14 cellular contexts compared by ENCODE assay signal in the genomic region with DNA sequence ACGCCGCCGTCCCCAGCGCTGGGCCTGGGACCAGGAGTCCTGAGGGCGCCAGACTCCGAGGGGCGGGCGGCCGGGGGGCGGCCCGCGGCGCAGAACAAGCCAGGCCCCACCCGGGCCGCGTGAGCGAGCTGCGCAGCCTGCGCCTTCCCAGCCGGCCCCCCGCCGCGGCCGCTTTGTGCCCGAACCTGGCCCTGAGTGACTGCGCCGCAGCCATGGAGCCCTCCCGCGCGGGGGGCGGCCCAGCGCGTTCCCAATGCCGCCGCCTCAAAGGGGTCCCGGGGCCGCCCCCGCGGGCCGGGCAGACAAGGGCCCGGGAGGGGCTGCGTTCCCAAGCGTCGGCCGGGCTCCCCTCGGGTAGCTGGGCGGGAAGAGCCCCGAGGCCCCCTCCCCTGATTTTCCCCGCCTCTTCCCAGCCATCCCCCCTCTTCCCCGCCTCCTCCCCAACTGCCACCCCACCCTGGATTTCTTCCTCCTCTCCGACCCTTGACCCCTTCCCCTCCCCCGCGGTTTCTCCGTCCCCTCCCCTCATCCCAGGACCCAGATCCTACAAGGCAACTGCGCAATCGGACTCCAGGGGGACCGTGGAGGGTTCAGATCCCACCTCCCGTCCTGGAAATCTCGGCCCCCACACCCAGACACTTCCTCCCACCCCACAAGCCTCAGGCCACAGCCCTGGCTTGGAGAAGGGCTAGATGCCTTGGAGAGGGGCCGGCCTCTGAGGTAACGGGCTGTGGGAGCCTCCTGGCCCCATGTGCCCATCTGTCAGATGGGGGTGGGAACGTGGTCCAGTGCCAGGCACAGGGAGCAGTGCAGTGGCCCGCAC. TPM values are rescaled to one million over a fixed set of nuclear protein-coding genes. Genes with fewer than 3 reads are reported as not detected.
A peak's percentile ranks its signal among the peaks of the same experiment; 100 is the strongest.
DNase-seq lines count a peak whose midpoint lies in the region; ATAC-seq and TF ChIP-seq lines count a peak whose summit lies in the region.
"Had no signal": no experiment of that assay in that cellular context is flagged by ENCODE, and none has a peak within 500 bp of the region (broad histone marks: within the 10 kb centered on the region; RNA-seq: fewer than 3 reads in every experiment).

No MANE protein-coding gene starts in this region.

- H3K9me2 ChIP-seq in GM23338 (ENCODE audit: insufficient read depth) = no peaks in the 10 kb centered on the region

- peaks cover 63% of the 10 kb centered on the region for H3K4me1 ChIP-seq in GM23338 (ENCODE audit: insufficient read depth)
- H3K4me1 ChIP-seq in iPS DF 6.9 (ENCODE audit: control insufficient read depth, insufficient read depth, low read length) = peaks cover 26% of the 10 kb centered on the region
- H3K4me1 ChIP-seq in rectal smooth muscle tissue (ENCODE audit: control insufficient read depth, insufficient read depth, low read length) = peaks cover 23% of the 10 kb centered on the region

- H3K4me1 Mint-ChIP-seq in GM23338 = peaks cover 79% of the 10 kb centered on the region

- H3K27ac ChIP-seq in GM23338 (ENCODE audit: low read depth) (no peak overlapping the region), brain microvascular endothelial cell (no peak overlapping the region), iPS DF 6.9 (ENCODE audit: low read length) (no peak overlapping the region), rectal smooth muscle tissue (ENCODE audit: low read depth, low read length) (no peak overlapping the region)
- H3K27ac ChIP-seq: C4-2B, SJCRH30, WERI-Rb-1 had no signal

- peaks cover 82% of the 10 kb centered on the region for H3K79me2 ChIP-seq in GM23338 (replicated peaks; ENCODE audit: insufficient read depth)

- H3K27me3 ChIP-seq in GM23338 (ENCODE audit: insufficient read depth) (no peaks in the 10 kb centered on the region), brain microvascular endothelial cell (replicated peaks) (peaks cover 3% of the 10 kb centered on the region), iPS DF 6.9 (ENCODE audit: control insufficient read depth, insufficient read depth, low read length) (no peaks in the 10 kb centered on the region), rectal smooth muscle tissue (ENCODE audit: control insufficient read depth, insufficient read depth, low read length) (no peaks in the 10 kb centered on the region)
- H3K27me3 ChIP-seq: SJCRH30 had no signal

- H3F3A ChIP-seq in GM23338 (replicated peaks; ENCODE audit: low read depth) = peaks cover 5% of the 10 kb centered on the region; the same call in 1 of the 2 replicates

- H3K9me3 ChIP-seq in iPS DF 6.9 (ENCODE audit: control insufficient read depth, insufficient read depth, low read length) = no peaks in the 10 kb centered on the region
- H3K9me3 ChIP-seq: adrenal gland, SJCRH30 had no signal

- no peak; a peak in 1 of 4 replicates for TF ChIP-seq CTCF in GM23338 (conservative IDR thresholded peaks at IDR 0.05; ENCODE audit: low read depth in 2 of 2)
- TF ChIP-seq CTCF in brain microvascular endothelial cell (IDR thresholded peaks at IDR 0.05; ENCODE audit: low read depth, low read length, missing control alignments) = no peak

- H3K4me3 ChIP-seq in GM23338 (peak overlapping the region; percentile 57), brain microvascular endothelial cell (ENCODE audit: low read depth, low read length) (peak overlapping the region; percentile 9), iPS DF 6.9 (ENCODE audit: low read length) (peak overlapping the region; percentile 19; the same call in 1 of the 2 replicates), rectal smooth muscle tissue (ENCODE audit: low read length) (peak overlapping the region; percentile 29)
- H3K4me3 ChIP-seq: adrenal gland, SJCRH30 had no signal

- peaks cover 16% of the 10 kb centered on the region for H3K27me3 Mint-ChIP-seq in GM23338 (ENCODE audit: insufficient read depth, low read depth, poor library complexity)

- peak overlapping the region; percentile 85 for H3K4me2 ChIP-seq in GM23338

- H3K9me3 Mint-ChIP-seq in GM23338 = no peaks in the 10 kb centered on the region
- H3K9me3 Mint-ChIP-seq: effector memory CD8-positive, alpha-beta T cell had no signal

- H2AFZ ChIP-seq in GM23338 = no peak overlapping the region

- peak overlapping the region; percentile 53; the same call in 2 of the 3 replicates for H3K4me3 Mint-ChIP-seq in GM23338
- H3K4me3 Mint-ChIP-seq: effector memory CD8-positive, alpha-beta T cell had no signal

- H4K20me1 ChIP-seq in GM23338 (replicated peaks; ENCODE audit: insufficient read depth) = peaks cover 9% of the 10 kb centered on the region; the same call in 1 of the 2 replicates

- H3K27ac Mint-ChIP-seq in GM23338 = no peak overlapping the region
- H3K27ac Mint-ChIP-seq: effector memory CD8-positive, alpha-beta T cell had no signal

- no CpG with 5 or more reads among the region's 63 CpGs for WGBS in iPS DF 6.9 (ENCODE audit: insufficient coverage, insufficient read length)

- ATAC-seq in GM23338 (peak; percentile 39), HG02623 (IDR thresholded peaks at IDR 0.05; ENCODE audit: unreplicated experiment) (no peak)
- ATAC-seq: effector memory CD8-positive, alpha-beta T cell had no signal

- H3K36me3 Mint-ChIP-seq in GM23338 (ENCODE audit: low read depth) = no peaks in the 10 kb centered on the region

- H3K36me3 ChIP-seq in GM23338 (ENCODE audit: insufficient read depth) = no peaks in the 10 kb centered on the region
- H3K36me3 ChIP-seq in brain microvascular endothelial cell (replicated peaks) = no peaks in the 10 kb centered on the region
- H3K36me3 ChIP-seq in iPS DF 6.9 (ENCODE audit: control insufficient read depth, insufficient read depth, low read length) = no peaks in the 10 kb centered on the region
- no peaks in the 10 kb centered on the region for H3K36me3 ChIP-seq in rectal smooth muscle tissue (ENCODE audit: control insufficient read depth, insufficient read depth, low read length)
- H3K36me3 ChIP-seq: adrenal gland, SJCRH30, WERI-Rb-1 had no signal

- in situ Hi-C loops in brain microvascular endothelial cell (cut with HindIII; ENCODE audit: low pct_ligation_motif_present, low sequenced_read_pairs) = no loop called here

- no peak overlapping the region for H3K9ac ChIP-seq in rectal smooth muscle tissue (ENCODE audit: low read length)

- DNase-seq in GM23338 (ENCODE audit: low spot score) (peak; percentile 62), brain microvascular endothelial cell (no peak), iPS DF 6.9 (ENCODE audit: low read depth, low spot score) (no peak), NCI-H1436 (lab: John Stamatoyannopoulos, UW) (no peak), MV-4-11 (lab: John Stamatoyannopoulos, UW) (no peak), NK-92 (lab: John Stamatoyannopoulos, UW; ENCODE audit: unreplicated experiment) (no peak)
- DNase-seq: adrenal gland; effector memory CD8-positive, alpha-beta T cell; NCI-H524 treated with DMSO at 0.1 percent for 48 hours; SJCRH30; WERI-Rb-1 had no signal

TF ChIP-seq in GM23338, 12 proteins besides CTCF, POLR2A, EP300 and RAD21 (continues in another document):
- TF ChIP-seq ZNF331 (CRISPR knock-in tag; IDR thresholded peaks at IDR 0.05; ENCODE audit: low read depth) (no peak), ZNF114 (CRISPR knock-in tag; IDR thresholded peaks at IDR 0.05) (no peak), POLR2AphosphoS5 (IDR thresholded peaks at IDR 0.05; ENCODE audit: low read depth) (no peak; the same call in 1 of the 2 replicates)
- TF ChIP-seq, protein P1, sequence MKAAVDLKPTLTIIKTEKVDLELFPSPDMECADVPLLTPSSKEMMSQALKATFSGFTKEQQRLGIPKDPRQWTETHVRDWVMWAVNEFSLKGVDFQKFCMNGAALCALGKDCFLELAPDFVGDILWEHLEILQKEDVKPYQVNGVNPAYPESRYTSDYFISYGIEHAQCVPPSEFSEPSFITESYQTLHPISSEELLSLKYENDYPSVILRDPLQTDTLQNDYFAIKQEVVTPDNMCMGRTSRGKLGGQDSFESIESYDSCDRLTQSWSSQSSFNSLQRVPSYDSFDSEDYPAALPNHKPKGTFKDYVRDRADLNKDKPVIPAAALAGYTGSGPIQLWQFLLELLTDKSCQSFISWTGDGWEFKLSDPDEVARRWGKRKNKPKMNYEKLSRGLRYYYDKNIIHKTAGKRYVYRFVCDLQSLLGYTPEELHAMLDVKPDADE (IDR thresholded peaks at IDR 0.05) = no peak
- TF ChIP-seq, protein P2, sequence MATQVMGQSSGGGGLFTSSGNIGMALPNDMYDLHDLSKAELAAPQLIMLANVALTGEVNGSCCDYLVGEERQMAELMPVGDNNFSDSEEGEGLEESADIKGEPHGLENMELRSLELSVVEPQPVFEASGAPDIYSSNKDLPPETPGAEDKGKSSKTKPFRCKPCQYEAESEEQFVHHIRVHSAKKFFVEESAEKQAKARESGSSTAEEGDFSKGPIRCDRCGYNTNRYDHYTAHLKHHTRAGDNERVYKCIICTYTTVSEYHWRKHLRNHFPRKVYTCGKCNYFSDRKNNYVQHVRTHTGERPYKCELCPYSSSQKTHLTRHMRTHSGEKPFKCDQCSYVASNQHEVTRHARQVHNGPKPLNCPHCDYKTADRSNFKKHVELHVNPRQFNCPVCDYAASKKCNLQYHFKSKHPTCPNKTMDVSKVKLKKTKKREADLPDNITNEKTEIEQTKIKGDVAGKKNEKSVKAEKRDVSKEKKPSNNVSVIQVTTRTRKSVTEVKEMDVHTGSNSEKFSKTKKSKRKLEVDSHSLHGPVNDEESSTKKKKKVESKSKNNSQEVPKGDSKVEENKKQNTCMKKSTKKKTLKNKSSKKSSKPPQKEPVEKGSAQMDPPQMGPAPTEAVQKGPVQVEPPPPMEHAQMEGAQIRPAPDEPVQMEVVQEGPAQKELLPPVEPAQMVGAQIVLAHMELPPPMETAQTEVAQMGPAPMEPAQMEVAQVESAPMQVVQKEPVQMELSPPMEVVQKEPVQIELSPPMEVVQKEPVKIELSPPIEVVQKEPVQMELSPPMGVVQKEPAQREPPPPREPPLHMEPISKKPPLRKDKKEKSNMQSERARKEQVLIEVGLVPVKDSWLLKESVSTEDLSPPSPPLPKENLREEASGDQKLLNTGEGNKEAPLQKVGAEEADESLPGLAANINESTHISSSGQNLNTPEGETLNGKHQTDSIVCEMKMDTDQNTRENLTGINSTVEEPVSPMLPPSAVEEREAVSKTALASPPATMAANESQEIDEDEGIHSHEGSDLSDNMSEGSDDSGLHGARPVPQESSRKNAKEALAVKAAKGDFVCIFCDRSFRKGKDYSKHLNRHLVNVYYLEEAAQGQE (IDR thresholded peaks at IDR 0.05; ENCODE audit: unreplicated experiment) = no peak

RNA-seq across cellular contexts. Expression of a gene that starts 17.1 kb away (rescaled TPM):
- total RNA-seq in GM23338 (2014; rRNA removed; shearing (Covaris generic)) = 39.6 and 41.8 TPM in 2 replicates
- 14.9 and 15.2 TPM in 2 replicates for polyA plus RNA-seq in GM23338 (2016; fragmentation: Nextera tagmentation; extraction: Ambion mirVana)
